In genomic region chr20:54662064-54662463, GRCh38 we compare ENCODE assay signal across 19 cellular contexts.
"Had no signal": no experiment of that assay in that cellular context is flagged by ENCODE, and none has a peak within 500 bp of the region (broad histone marks: within the 10 kb centered on the region; RNA-seq: fewer than 3 reads in every experiment).

No MANE protein-coding gene starts in this region.

- H3K4me3 ChIP-seq: ascending aorta, esophagus muscularis mucosa, heart right ventricle, left ventricle myocardium inferior, pancreas, sigmoid colon, thoracic aorta, upper lobe of right lung had no signal

- ATAC-seq: activated CD4-positive, alpha-beta T cell treated with anti-CD3 and anti-CD28 coated beads for 36 hours; heart right ventricle; pancreas; stimulated activated memory B cell treated with anti-CD40 and anti-IgM and Interleukin-4, amounts not matched to agents 10 μg/mL and 1 μg/mL and 100 μg/mL, for 72 hours; upper lobe of right lung had no signal

- H3K9me3 ChIP-seq: ascending aorta, esophagus muscularis mucosa, heart right ventricle, left ventricle myocardium inferior, pancreas, sigmoid colon, thoracic aorta, upper lobe of right lung had no signal

- H3K27ac ChIP-seq: ascending aorta, esophagus muscularis mucosa, heart right ventricle, left ventricle myocardium inferior, pancreas, sigmoid colon, thoracic aorta, upper lobe of right lung, WERI-Rb-1 had no signal

- H3K27me3 ChIP-seq: ascending aorta, pancreas, upper lobe of right lung had no signal

- H3K4me1 ChIP-seq: ascending aorta, esophagus muscularis mucosa, heart right ventricle, left ventricle myocardium inferior, pancreas, sigmoid colon, upper lobe of right lung had no signal

- DNase-seq: activated CD4-positive, alpha-beta T cell treated with anti-CD3 and anti-CD28 coated beads for 36 hours; activated CD4-positive, alpha-beta T cell treated with anti-CD3 and anti-CD28 coated beads, Interleukin-2, amount 50 U/mL, for 48 hours; activated gamma-delta T cell; cerebellar nuclear complex; cortex of kidney; effector CD8-positive, alpha-beta T cell; heart right ventricle; left ventricle myocardium inferior; mammary epithelial cell; pancreas; sigmoid colon; stimulated activated CD4-positive, alpha-beta T cell treated with anti-CD3 and anti-CD28 coated beads, Interleukin-4, amount 100 ng/mL, for 4 hours; T-helper 2 cell; upper lobe of right lung; WERI-Rb-1 had no signal

- H3K36me3 ChIP-seq: ascending aorta, esophagus muscularis mucosa, heart right ventricle, left ventricle myocardium inferior, pancreas, sigmoid colon, thoracic aorta, upper lobe of right lung, WERI-Rb-1 had no signal
